In the genomic region with DNA sequence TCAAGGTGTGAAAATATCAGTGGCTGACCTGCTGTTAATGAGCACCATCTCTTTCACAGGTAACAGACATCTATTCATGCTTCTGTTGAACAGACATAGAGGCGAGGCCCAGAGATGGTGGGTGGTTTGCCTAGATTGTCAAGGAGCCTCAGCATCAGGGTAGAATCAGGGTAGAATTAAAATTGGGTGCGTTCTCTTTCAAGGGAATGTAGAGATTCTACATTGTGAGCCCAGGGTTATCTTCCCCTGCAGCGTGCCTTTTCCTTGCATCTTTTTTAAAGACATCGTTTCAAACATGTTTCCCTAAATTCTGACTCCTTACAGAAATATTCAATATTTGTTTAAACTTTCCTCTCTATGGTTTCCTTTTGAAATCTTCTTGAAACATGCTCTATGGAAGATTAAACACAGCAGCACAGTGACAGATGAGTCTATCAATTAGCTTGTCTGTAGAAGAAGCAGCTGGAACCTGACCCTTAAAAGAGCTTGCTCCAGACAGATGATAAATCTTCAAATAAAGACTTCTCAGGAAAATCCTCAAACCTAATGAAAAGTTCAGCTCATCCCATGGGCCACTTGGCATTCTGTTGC, we compare ENCODE assay signal across 22 cellular contexts.
"Had no signal": no experiment of that assay in that cellular context is flagged by ENCODE, and none has a peak within 500 bp of the region (broad histone marks: within the 10 kb centered on the region; RNA-seq: fewer than 3 reads in every experiment).

No MANE protein-coding gene starts in this region.

- H3K27me3 Mint-ChIP-seq: activated CD4-positive, alpha-beta memory T cell treated with anti-CD3 and anti-CD28 coated beads for 36 hours; activated CD8-positive, alpha-beta memory T cell treated with anti-CD3 and anti-CD28 coated beads, Interleukin-2, amount 10 ng/mL, durations not matched to agents 7 days and 5 days; stimulated activated naive CD8-positive, alpha-beta T cell treated with anti-CD3 and anti-CD28 coated beads, Interleukin-15, amount 100 ng/mL, for 72 hours had no signal

- DNase-seq: activated CD4-positive, alpha-beta memory T cell treated with anti-CD3 and anti-CD28 coated beads for 36 hours; activated CD4-positive, alpha-beta T cell treated with anti-CD3 and anti-CD28 coated beads for 48 hours; activated CD8-positive, alpha-beta memory T cell treated with anti-CD3 and anti-CD28 coated beads, Interleukin-2, amount 10 ng/mL, durations not matched to agents 7 days and 5 days; anterior cingulate cortex; dermis blood vessel endothelial cell; effector CD8-positive, alpha-beta T cell; erythroblast; foreskin keratinocyte; kidney; lower lobe of right lung; mesendoderm; mucosa of descending colon; small intestine; stimulated activated CD4-positive, alpha-beta T cell treated with anti-CD3 and anti-CD28 coated beads, Interleukin-2, amount 100 ng/mL, for 24 hours; stimulated activated naive CD8-positive, alpha-beta T cell treated with anti-CD3 and anti-CD28 coated beads, Interleukin-15, amount 100 ng/mL, for 72 hours; T-helper 2 cell; tibial artery had no signal

- H3K36me3 Mint-ChIP-seq: activated CD4-positive, alpha-beta memory T cell treated with anti-CD3 and anti-CD28 coated beads for 36 hours; brain; neural progenitor cell had no signal

- H3K27ac Mint-ChIP-seq: activated CD4-positive, alpha-beta memory T cell treated with anti-CD3 and anti-CD28 coated beads for 36 hours; activated CD8-positive, alpha-beta memory T cell treated with anti-CD3 and anti-CD28 coated beads, Interleukin-2, amount 10 ng/mL, durations not matched to agents 7 days and 5 days; brain; neural progenitor cell; stimulated activated effector memory CD8-positive, alpha-beta T cell treated with anti-CD3 and anti-CD28 coated beads, Interleukin-12 subunit alpha, Interleukin-12 subunit beta, amount 100 ng/mL, for 72 hours; stimulated activated naive CD8-positive, alpha-beta T cell treated with anti-CD3 and anti-CD28 coated beads, Interleukin-15, amount 100 ng/mL, for 72 hours had no signal

- H3K4me1 Mint-ChIP-seq: neural progenitor cell had no signal

- H3K4me3 Mint-ChIP-seq: activated CD4-positive, alpha-beta memory T cell treated with anti-CD3 and anti-CD28 coated beads for 36 hours; activated CD8-positive, alpha-beta memory T cell treated with anti-CD3 and anti-CD28 coated beads, Interleukin-2, amount 10 ng/mL, durations not matched to agents 7 days and 5 days; brain; neural progenitor cell; stimulated activated effector memory CD8-positive, alpha-beta T cell treated with anti-CD3 and anti-CD28 coated beads, Interleukin-12 subunit alpha, Interleukin-12 subunit beta, amount 100 ng/mL, for 72 hours; stimulated activated naive CD8-positive, alpha-beta T cell treated with anti-CD3 and anti-CD28 coated beads, Interleukin-15, amount 100 ng/mL, for 72 hours had no signal

- ATAC-seq: activated CD8-positive, alpha-beta memory T cell treated with anti-CD3 and anti-CD28 coated beads, Interleukin-2, amount 10 ng/mL, durations not matched to agents 7 days and 5 days; foreskin keratinocyte; left lobe of liver; lower lobe of right lung; mucosa of descending colon; sciatic nerve; stimulated activated effector memory CD8-positive, alpha-beta T cell treated with anti-CD3 and anti-CD28 coated beads, Interleukin-12 subunit alpha, Interleukin-12 subunit beta, amount 100 ng/mL, for 72 hours; stimulated activated naive CD8-positive, alpha-beta T cell treated with anti-CD3 and anti-CD28 coated beads, Interleukin-15, amount 100 ng/mL, for 72 hours had no signal

- H3K9me3 Mint-ChIP-seq: activated CD4-positive, alpha-beta memory T cell treated with anti-CD3 and anti-CD28 coated beads for 36 hours; brain; neural progenitor cell; stimulated activated effector memory CD8-positive, alpha-beta T cell treated with anti-CD3 and anti-CD28 coated beads, Interleukin-12 subunit alpha, Interleukin-12 subunit beta, amount 100 ng/mL, for 72 hours; stimulated activated naive CD8-positive, alpha-beta T cell treated with anti-CD3 and anti-CD28 coated beads, Interleukin-15, amount 100 ng/mL, for 72 hours had no signal
